1 cellular context compared by ENCODE assay signal in the genomic region with DNA sequence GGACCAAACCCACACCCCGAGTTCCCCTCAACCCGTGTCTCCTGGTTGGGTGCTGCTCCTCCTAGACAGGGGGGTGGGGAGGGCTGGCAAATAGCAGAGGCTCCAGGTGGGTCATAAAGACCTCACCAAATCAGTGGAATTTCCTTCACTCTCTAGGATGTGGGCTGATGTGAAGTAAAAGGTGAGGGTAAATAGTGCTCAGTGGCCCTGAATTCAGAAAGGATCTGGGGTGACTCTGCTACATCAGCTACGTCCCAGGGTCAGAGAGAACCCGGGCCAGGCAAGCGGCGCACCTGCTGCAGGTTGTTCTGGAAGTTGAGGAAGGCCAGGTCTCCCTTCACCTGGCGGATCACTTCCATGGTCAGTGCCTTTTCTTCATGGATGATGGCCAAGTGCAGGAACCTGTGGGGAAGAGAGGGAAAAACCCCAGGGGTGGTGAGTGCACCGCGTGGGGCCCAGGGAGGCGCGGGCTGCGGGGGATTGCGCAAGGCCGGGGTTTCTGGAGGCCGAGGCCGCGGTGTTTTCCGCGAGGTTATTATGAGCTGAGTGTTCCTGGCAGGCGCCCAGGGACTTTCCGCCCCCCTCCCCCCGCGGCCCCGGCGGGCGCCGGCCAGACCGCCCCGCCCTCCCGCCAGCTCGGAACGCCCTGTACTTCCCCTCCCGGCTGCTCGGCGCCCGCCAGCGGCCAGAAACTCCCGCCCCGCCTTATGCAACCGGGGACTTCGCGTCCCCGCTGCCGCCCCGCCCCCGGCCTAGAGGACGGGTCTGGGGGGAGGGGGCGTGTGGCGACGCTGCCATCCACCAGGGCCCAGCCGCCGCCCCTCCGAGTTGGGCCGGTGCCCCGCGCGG.
A peak's percentile ranks its signal among the peaks of the same experiment; 100 is the strongest.
TF ChIP-seq lines count a peak whose summit lies in the region.

No MANE protein-coding gene starts in this region.

TF ChIP-seq in HepG2, 621 proteins besides CTCF, POLR2A, EP300 and RAD21 (continued from another document and continues in another):
- TF ChIP-seq, protein P1, sequence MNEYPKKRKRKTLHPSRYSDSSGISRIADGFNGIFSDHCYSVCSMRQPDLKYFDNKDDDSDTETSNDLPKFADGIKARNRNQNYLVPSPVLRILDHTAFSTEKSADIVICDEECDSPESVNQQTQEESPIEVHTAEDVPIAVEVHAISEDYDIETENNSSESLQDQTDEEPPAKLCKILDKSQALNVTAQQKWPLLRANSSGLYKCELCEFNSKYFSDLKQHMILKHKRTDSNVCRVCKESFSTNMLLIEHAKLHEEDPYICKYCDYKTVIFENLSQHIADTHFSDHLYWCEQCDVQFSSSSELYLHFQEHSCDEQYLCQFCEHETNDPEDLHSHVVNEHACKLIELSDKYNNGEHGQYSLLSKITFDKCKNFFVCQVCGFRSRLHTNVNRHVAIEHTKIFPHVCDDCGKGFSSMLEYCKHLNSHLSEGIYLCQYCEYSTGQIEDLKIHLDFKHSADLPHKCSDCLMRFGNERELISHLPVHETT (CRISPR knock-in tag; conservative IDR thresholded peaks at IDR 0.05): peak; percentile 98
- peak; percentile 99 for TF ChIP-seq ZNF747 (CRISPR knock-in tag; IDR thresholded peaks at IDR 0.05; ENCODE audit: borderline replicate concordance)
- TF ChIP-seq, protein P2, sequence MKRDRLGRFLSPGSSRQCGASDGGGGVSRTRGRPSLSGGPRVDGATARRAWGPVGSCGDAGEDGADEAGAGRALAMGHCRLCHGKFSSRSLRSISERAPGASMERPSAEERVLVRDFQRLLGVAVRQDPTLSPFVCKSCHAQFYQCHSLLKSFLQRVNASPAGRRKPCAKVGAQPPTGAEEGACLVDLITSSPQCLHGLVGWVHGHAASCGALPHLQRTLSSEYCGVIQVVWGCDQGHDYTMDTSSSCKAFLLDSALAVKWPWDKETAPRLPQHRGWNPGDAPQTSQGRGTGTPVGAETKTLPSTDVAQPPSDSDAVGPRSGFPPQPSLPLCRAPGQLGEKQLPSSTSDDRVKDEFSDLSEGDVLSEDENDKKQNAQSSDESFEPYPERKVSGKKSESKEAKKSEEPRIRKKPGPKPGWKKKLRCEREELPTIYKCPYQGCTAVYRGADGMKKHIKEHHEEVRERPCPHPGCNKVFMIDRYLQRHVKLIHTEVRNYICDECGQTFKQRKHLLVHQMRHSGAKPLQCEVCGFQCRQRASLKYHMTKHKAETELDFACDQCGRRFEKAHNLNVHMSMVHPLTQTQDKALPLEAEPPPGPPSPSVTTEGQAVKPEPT (CRISPR knock-in tag; IDR thresholded peaks at IDR 0.05; ENCODE audit: low read depth): peak; percentile 94
- peak; percentile 94; the same call in 1 of the 2 replicates for TF ChIP-seq ZNF383 (CRISPR knock-in tag; IDR thresholded peaks at IDR 0.05; ENCODE audit: borderline replicate concordance)
- TF ChIP-seq, protein P3, sequence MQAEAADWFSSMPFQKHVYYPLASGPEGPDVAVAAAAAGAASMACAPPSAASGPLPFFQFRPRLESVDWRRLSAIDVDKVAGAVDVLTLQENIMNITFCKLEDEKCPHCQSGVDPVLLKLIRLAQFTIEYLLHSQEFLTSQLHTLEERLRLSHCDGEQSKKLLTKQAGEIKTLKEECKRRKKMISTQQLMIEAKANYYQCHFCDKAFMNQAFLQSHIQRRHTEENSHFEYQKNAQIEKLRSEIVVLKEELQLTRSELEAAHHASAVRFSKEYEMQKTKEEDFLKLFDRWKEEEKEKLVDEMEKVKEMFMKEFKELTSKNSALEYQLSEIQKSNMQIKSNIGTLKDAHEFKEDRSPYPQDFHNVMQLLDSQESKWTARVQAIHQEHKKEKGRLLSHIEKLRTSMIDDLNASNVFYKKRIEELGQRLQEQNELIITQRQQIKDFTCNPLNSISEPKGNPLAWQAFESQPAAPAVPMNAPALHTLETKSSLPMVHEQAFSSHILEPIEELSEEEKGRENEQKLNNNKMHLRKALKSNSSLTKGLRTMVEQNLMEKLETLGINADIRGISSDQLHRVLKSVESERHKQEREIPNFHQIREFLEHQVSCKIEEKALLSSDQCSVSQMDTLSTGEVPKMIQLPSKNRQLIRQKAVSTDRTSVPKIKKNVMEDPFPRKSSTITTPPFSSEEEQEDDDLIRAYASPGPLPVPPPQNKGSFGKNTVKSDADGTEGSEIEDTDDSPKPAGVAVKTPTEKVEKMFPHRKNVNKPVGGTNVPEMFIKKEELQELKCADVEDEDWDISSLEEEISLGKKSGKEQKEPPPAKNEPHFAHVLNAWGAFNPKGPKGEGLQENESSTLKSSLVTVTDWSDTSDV (CRISPR knock-in tag; IDR thresholded peaks at IDR 0.05): peak; percentile 94
- TF ChIP-seq ZKSCAN5 (CRISPR knock-in tag; IDR thresholded peaks at IDR 0.05): peak; percentile 89
- peak; percentile 55; the same call in 1 of the 2 replicates for TF ChIP-seq ZNF660 (CRISPR knock-in tag; IDR thresholded peaks at IDR 0.05; ENCODE audit: borderline replicate concordance, low read depth)
- no peak for TF ChIP-seq PRMT3 (CRISPR knock-in tag; IDR thresholded peaks at IDR 0.05; ENCODE audit: borderline replicate concordance, low read depth)
- TF ChIP-seq CHD2 (IDR thresholded peaks at IDR 0.05; ENCODE audit: low read depth, low read length): peak; percentile 80
- TF ChIP-seq THYN1 (CRISPR knock-in tag; IDR thresholded peaks at IDR 0.05; ENCODE audit: borderline replicate concordance, low read depth): peak; percentile 80; the same call in 1 of the 2 replicates
- TF ChIP-seq, protein P4, sequence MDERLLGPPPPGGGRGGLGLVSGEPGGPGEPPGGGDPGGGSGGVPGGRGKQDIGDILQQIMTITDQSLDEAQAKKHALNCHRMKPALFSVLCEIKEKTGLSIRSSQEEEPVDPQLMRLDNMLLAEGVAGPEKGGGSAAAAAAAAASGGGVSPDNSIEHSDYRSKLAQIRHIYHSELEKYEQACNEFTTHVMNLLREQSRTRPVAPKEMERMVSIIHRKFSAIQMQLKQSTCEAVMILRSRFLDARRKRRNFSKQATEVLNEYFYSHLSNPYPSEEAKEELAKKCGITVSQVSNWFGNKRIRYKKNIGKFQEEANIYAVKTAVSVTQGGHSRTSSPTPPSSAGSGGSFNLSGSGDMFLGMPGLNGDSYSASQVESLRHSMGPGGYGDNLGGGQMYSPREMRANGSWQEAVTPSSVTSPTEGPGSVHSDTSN (CRISPR knock-in tag; IDR thresholded peaks at IDR 0.05): no peak
- peak; percentile 99 for TF ChIP-seq ZNF232 (CRISPR knock-in tag; IDR thresholded peaks at IDR 0.05; ENCODE audit: borderline replicate concordance)
- no peak for TF ChIP-seq SRSF4 (IDR thresholded peaks at IDR 0.05; ENCODE audit: low read depth, low read length, poor library complexity, severe bottlenecking)
- TF ChIP-seq ZNF644 (CRISPR knock-in tag; IDR thresholded peaks at IDR 0.05; ENCODE audit: low read depth): peak; percentile 60; the same call in 1 of the 2 replicates
- TF ChIP-seq KAT2B (IDR thresholded peaks at IDR 0.05; ENCODE audit: borderline replicate concordance, low read depth, low read length): no peak
- TF ChIP-seq ZBTB7B (CRISPR knock-in tag; IDR thresholded peaks at IDR 0.05): peak; percentile 96
- peak; percentile 74; the same call in 1 of the 2 replicates for TF ChIP-seq ELF4 (CRISPR knock-in tag; IDR thresholded peaks at IDR 0.05; ENCODE audit: borderline replicate concordance)
- peak; percentile 97 for TF ChIP-seq ZBTB38 (CRISPR knock-in tag; IDR thresholded peaks at IDR 0.05)
- TF ChIP-seq NFE2 (CRISPR knock-in tag; IDR thresholded peaks at IDR 0.05): peak; percentile 34; the same call in 1 of the 2 replicates
- TF ChIP-seq NCOR1 (IDR thresholded peaks at IDR 0.05; ENCODE audit: borderline replicate concordance, low read length): peak; percentile 97; the same call in 1 of the 2 replicates
- no peak; the same call in 1 of the 2 replicates for TF ChIP-seq ZNF556 (CRISPR knock-in tag; IDR thresholded peaks at IDR 0.05; ENCODE audit: borderline replicate concordance)
- TF ChIP-seq, protein P5, sequence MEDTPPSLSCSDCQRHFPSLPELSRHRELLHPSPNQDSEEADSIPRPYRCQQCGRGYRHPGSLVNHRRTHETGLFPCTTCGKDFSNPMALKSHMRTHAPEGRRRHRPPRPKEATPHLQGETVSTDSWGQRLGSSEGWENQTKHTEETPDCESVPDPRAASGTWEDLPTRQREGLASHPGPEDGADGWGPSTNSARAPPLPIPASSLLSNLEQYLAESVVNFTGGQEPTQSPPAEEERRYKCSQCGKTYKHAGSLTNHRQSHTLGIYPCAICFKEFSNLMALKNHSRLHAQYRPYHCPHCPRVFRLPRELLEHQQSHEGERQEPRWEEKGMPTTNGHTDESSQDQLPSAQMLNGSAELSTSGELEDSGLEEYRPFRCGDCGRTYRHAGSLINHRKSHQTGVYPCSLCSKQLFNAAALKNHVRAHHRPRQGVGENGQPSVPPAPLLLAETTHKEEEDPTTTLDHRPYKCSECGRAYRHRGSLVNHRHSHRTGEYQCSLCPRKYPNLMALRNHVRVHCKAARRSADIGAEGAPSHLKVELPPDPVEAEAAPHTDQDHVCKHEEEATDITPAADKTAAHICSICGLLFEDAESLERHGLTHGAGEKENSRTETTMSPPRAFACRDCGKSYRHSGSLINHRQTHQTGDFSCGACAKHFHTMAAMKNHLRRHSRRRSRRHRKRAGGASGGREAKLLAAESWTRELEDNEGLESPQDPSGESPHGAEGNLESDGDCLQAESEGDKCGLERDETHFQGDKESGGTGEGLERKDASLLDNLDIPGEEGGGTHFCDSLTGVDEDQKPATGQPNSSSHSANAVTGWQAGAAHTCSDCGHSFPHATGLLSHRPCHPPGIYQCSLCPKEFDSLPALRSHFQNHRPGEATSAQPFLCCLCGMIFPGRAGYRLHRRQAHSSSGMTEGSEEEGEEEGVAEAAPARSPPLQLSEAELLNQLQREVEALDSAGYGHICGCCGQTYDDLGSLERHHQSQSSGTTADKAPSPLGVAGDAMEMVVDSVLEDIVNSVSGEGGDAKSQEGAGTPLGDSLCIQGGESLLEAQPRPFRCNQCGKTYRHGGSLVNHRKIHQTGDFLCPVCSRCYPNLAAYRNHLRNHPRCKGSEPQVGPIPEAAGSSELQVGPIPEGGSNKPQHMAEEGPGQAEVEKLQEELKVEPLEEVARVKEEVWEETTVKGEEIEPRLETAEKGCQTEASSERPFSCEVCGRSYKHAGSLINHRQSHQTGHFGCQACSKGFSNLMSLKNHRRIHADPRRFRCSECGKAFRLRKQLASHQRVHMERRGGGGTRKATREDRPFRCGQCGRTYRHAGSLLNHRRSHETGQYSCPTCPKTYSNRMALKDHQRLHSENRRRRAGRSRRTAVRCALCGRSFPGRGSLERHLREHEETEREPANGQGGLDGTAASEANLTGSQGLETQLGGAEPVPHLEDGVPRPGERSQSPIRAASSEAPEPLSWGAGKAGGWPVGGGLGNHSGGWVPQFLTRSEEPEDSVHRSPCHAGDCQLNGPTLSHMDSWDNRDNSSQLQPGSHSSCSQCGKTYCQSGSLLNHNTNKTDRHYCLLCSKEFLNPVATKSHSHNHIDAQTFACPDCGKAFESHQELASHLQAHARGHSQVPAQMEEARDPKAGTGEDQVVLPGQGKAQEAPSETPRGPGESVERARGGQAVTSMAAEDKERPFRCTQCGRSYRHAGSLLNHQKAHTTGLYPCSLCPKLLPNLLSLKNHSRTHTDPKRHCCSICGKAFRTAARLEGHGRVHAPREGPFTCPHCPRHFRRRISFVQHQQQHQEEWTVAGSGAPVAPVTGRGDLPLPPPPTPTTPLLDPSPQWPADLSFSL (CRISPR knock-in tag; IDR thresholded peaks at IDR 0.05): no peak
- TF ChIP-seq, protein P6, sequence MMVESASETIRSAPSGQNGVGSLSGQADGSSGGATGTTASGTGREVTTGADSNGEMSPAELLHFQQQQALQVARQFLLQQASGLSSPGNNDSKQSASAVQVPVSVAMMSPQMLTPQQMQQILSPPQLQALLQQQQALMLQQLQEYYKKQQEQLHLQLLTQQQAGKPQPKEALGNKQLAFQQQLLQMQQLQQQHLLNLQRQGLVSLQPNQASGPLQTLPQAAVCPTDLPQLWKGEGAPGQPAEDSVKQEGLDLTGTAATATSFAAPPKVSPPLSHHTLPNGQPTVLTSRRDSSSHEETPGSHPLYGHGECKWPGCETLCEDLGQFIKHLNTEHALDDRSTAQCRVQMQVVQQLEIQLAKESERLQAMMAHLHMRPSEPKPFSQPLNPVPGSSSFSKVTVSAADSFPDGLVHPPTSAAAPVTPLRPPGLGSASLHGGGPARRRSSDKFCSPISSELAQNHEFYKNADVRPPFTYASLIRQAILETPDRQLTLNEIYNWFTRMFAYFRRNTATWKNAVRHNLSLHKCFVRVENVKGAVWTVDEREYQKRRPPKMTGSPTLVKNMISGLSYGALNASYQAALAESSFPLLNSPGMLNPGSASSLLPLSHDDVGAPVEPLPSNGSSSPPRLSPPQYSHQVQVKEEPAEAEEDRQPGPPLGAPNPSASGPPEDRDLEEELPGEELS (CRISPR knock-in tag; IDR thresholded peaks at IDR 0.05): peak; percentile 96
- TF ChIP-seq TCF7 (IDR thresholded peaks at IDR 0.05; ENCODE audit: low read depth): peak; percentile 72; the same call in 1 of the 2 replicates
- TF ChIP-seq, protein P7, sequence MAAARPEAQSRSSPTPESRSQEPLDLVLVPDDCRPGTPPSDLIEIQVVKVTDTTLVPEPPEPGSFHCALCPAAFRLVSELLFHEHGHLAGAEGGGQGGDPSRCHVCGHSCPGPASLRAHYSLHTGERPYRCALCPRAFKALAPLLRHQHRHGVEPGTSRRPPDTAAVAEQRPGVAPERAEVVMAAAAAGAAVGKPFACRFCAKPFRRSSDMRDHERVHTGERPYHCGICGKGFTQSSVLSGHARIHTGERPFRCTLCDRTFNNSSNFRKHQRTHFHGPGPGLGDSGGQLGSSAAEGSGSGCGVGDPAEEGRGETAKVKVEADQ (CRISPR knock-in tag; IDR thresholded peaks at IDR 0.05; ENCODE audit: borderline replicate concordance): no peak; the same call in none of the 2 replicates
- TF ChIP-seq ZNF713 (CRISPR knock-in tag; IDR thresholded peaks at IDR 0.05): peak; percentile 77; the same call in 1 of the 2 replicates
- TF ChIP-seq ZNF496 (CRISPR knock-in tag; IDR thresholded peaks at IDR 0.05; ENCODE audit: insufficient replicate concordance): no peak
- TF ChIP-seq MBNL3 (CRISPR knock-in tag; conservative IDR thresholded peaks at IDR 0.05): no peak
- TF ChIP-seq, protein P8, sequence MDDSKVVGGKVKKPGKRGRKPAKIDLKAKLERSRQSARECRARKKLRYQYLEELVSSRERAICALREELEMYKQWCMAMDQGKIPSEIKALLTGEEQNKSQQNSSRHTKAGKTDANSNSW (CRISPR knock-in tag; IDR thresholded peaks at IDR 0.05; ENCODE audit: borderline replicate concordance): no peak
- TF ChIP-seq HNRNPUL1 (IDR thresholded peaks at IDR 0.05; ENCODE audit: low read depth, low read length): peak; percentile 79; the same call in 1 of the 2 replicates
- TF ChIP-seq SIX1 (CRISPR knock-in tag; IDR thresholded peaks at IDR 0.05; ENCODE audit: borderline replicate concordance): peak; percentile 41; the same call in 1 of the 2 replicates
- no peak for TF ChIP-seq ZNF446 (CRISPR knock-in tag; IDR thresholded peaks at IDR 0.05)
- TF ChIP-seq ZMYM3 (CRISPR knock-in tag; IDR thresholded peaks at IDR 0.05): peak; percentile 95
- no peak for TF ChIP-seq ZNF546 (CRISPR knock-in tag; conservative IDR thresholded peaks at IDR 0.05)
- TF ChIP-seq, protein P9, sequence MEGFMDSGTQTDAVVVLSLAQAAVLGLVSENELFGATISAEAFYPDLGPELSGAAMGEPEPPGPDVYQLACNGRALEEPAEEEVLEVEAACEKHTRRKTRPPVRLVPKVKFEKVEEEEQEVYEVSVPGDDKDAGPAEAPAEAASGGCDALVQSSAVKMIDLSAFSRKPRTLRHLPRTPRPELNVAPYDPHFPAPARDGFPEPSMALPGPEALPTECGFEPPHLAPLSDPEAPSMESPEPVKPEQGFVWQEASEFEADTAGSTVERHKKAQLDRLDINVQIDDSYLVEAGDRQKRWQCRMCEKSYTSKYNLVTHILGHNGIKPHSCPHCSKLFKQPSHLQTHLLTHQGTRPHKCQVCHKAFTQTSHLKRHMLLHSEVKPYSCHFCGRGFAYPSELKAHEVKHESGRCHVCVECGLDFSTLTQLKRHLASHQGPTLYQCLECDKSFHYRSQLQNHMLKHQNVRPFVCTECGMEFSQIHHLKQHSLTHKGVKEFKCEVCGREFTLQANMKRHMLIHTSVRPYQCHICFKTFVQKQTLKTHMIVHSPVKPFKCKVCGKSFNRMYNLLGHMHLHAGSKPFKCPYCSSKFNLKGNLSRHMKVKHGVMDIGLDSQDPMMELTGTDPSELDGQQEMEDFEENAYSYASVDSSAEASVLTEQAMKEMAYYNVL (CRISPR knock-in tag; IDR thresholded peaks at IDR 0.05; ENCODE audit: borderline replicate concordance): peak; percentile 99
- peak; percentile 95 for TF ChIP-seq KLF9 (CRISPR knock-in tag; IDR thresholded peaks at IDR 0.05; ENCODE audit: low read depth)
